In genomic region chr9:123268950-123269302, GRCh38 we compare ENCODE assay signal across 8 cellular contexts. TPM values are rescaled to one million over a fixed set of nuclear protein-coding genes. Genes with fewer than 3 reads are reported as not detected.
A peak's percentile ranks its signal among the peaks of the same experiment; 100 is the strongest.
DNase-seq lines count a peak whose midpoint lies in the region; ATAC-seq and TF ChIP-seq lines count a peak whose summit lies in the region.

No MANE protein-coding gene starts in this region.

- ATAC-seq in GM23338: no peak

- H3K4me2 ChIP-seq in GM23338 (peak overlapping the region; percentile 96), hepatocyte (peak overlapping the region; percentile 87)

- TF ChIP-seq CTCF in GM23338 (conservative IDR thresholded peaks at IDR 0.05; ENCODE audit: low read depth in 2 of 2): no peak
- no peak for TF ChIP-seq CTCF in WERI-Rb-1 (IDR thresholded peaks at IDR 0.05; ENCODE audit: low read depth, low read length)
- TF ChIP-seq CTCF in hepatocyte (IDR thresholded peaks at IDR 0.05; ENCODE audit: poor library complexity): no peak

- H2AFZ ChIP-seq in GM23338: peak overlapping the region; percentile 100
- H2AFZ ChIP-seq in hepatocyte: peak overlapping the region; percentile 93

- no peaks in the 10 kb centered on the region for H3K9me2 ChIP-seq in GM23338 (ENCODE audit: insufficient read depth)
- no peaks in the 10 kb centered on the region for H3K9me2 ChIP-seq in hepatocyte (replicated peaks; ENCODE audit: insufficient read depth)

- DNase-seq in GM23338 (ENCODE audit: low spot score): no peak
- no peak for DNase-seq in WERI-Rb-1
- DNase-seq in hepatocyte (ENCODE audit: low spot score): no peak
- DNase-seq in NCI-H2107 (lab: John Stamatoyannopoulos, UW): no peak
- DNase-seq in NCI-H748 treated with DMSO at 0.1 percent for 48 hours (lab: John Stamatoyannopoulos, UW): no peak
- DNase-seq in HEK293T (ENCODE audit: extremely low spot score): no peak
- DNase-seq in cerebellar cortex (ENCODE audit: low spot score): no peak

- no peaks in the 10 kb centered on the region for H3K36me3 ChIP-seq in GM23338 (ENCODE audit: insufficient read depth)
- H3K36me3 ChIP-seq in WERI-Rb-1: no peaks in the 10 kb centered on the region
- H3K36me3 ChIP-seq in hepatocyte (replicated peaks; ENCODE audit: insufficient read depth, low read depth): no peaks in the 10 kb centered on the region
- H3K36me3 ChIP-seq in skeletal muscle tissue (ENCODE audit: control insufficient read depth in 3 of 3, insufficient read depth in 3 of 3, low read length in 3 of 3): no peaks in the 10 kb centered on the region

- POLR2A ChIA-PET in HEK293T (lab: Yijun Ruan, JAX): no interaction called here

- CTCF ChIA-PET in HEK293T (lab: Yijun Ruan, JAX): no interaction called here

- H3K27me3 ChIP-seq in GM23338 (ENCODE audit: insufficient read depth): no peaks in the 10 kb centered on the region
- H3K27me3 ChIP-seq in WERI-Rb-1 (ENCODE audit: insufficient read depth, low read depth, severe bottlenecking): no peaks in the 10 kb centered on the region
- peaks cover 8% of the 10 kb centered on the region for H3K27me3 ChIP-seq in hepatocyte
- no peaks in the 10 kb centered on the region for H3K27me3 ChIP-seq in skeletal muscle tissue (ENCODE audit: control insufficient read depth in 3 of 3, insufficient read depth in 3 of 3, low read length in 3 of 3)

- H3K27me3 Mint-ChIP-seq in GM23338 (ENCODE audit: insufficient read depth, low read depth, poor library complexity): peaks cover 14% of the 10 kb centered on the region

- peaks cover 12% of the 10 kb centered on the region; the same call in 1 of the 2 replicates for H3F3A ChIP-seq in GM23338 (replicated peaks; ENCODE audit: low read depth)

- WGBS in hepatocyte (ENCODE audit: low lambda C conversion rate, missing lambda C conversion rate): 3% methylated on average over 16 of the region's 20 CpGs

- H3K9me3 ChIP-seq in WERI-Rb-1 (ENCODE audit: severe bottlenecking) (no peaks in the 10 kb centered on the region), hepatocyte (ENCODE audit: low read depth) (no peaks in the 10 kb centered on the region), skeletal muscle tissue (ENCODE audit: control insufficient read depth in 3 of 3, low read length in 3 of 3) (no peaks in the 10 kb centered on the region)

- peaks cover 25% of the 10 kb centered on the region for H4K20me1 ChIP-seq in GM23338 (replicated peaks; ENCODE audit: insufficient read depth)
- peaks cover 6% of the 10 kb centered on the region for H4K20me1 ChIP-seq in hepatocyte (ENCODE audit: insufficient read depth, poor library complexity, severe bottlenecking)

- H3K9me3 Mint-ChIP-seq in GM23338: no peaks in the 10 kb centered on the region; the same call in 2 of the 3 replicates

- H3K27ac Mint-ChIP-seq in GM23338: no peak overlapping the region

- H3K4me3 ChIP-seq in GM23338 (peak overlapping the region; percentile 88), WERI-Rb-1 (ENCODE audit: low read depth, low read length) (peak overlapping the region; percentile 74), hepatocyte (peak overlapping the region; percentile 66), skeletal muscle tissue (ENCODE audit: low read length in 3 of 3) (peak overlapping the region; percentile 74 to 83 (median 82))

- H3K4me1 ChIP-seq in GM23338 (ENCODE audit: insufficient read depth): peaks cover 36% of the 10 kb centered on the region
- H3K4me1 ChIP-seq in hepatocyte (ENCODE audit: insufficient read depth): peaks cover 9% of the 10 kb centered on the region
- peaks cover 5 to 16% (median 12%) of the 10 kb centered on the region in 3 donors for H3K4me1 ChIP-seq in skeletal muscle tissue (ENCODE audit: control insufficient read depth in 3 of 3, insufficient read depth in 3 of 3, low read length in 3 of 3)

- no peaks in the 10 kb centered on the region for H3K36me3 Mint-ChIP-seq in GM23338 (ENCODE audit: low read depth)

- H3K9ac ChIP-seq in skeletal muscle tissue (ENCODE audit: low read depth in 1 of 3, low read length in 3 of 3): peak overlapping the region; percentile 65 to 82 (median 75)

- peaks cover 37% of the 10 kb centered on the region for H3K4me1 Mint-ChIP-seq in GM23338

- H3K4me3 Mint-ChIP-seq in GM23338: peak overlapping the region; percentile 84

- H3K27ac ChIP-seq in GM23338 (ENCODE audit: low read depth) (peak overlapping the region; percentile 55; the same call in 1 of the 2 replicates), WERI-Rb-1 (peak overlapping the region; percentile 38), hepatocyte (peak overlapping the region; percentile 72), skeletal muscle tissue (ENCODE audit: low read depth, low read length) (peak overlapping the region; percentile 30)

- H3K79me2 ChIP-seq in GM23338 (replicated peaks; ENCODE audit: insufficient read depth): peaks cover 41% of the 10 kb centered on the region
- peaks cover 41% of the 10 kb centered on the region for H3K79me2 ChIP-seq in hepatocyte

TF ChIP-seq in GM23338, 12 proteins besides CTCF, POLR2A, EP300 and RAD21 (continues in another document):
- TF ChIP-seq ZNF114 (CRISPR knock-in tag; IDR thresholded peaks at IDR 0.05) (no peak), REST (IDR thresholded peaks at IDR 0.05; ENCODE audit: unreplicated experiment) (no peak)

TF ChIP-seq in HEK293T, 16 proteins besides CTCF, POLR2A, EP300 and RAD21:
- no peak for TF ChIP-seq HDGF (IDR thresholded peaks at IDR 0.05; ENCODE audit: borderline replicate concordance)
- no peak for TF ChIP-seq ARNT (IDR thresholded peaks at IDR 0.05)
- TF ChIP-seq SP1 (IDR thresholded peaks at IDR 0.05): no peak
- TF ChIP-seq FOXM1 (IDR thresholded peaks at IDR 0.05; ENCODE audit: borderline replicate concordance): no peak
- TF ChIP-seq ZNF384 (IDR thresholded peaks at IDR 0.05): no peak
- TF ChIP-seq LEF1 (IDR thresholded peaks at IDR 0.05; ENCODE audit: borderline replicate concordance): no peak
- TF ChIP-seq ELF4 (IDR thresholded peaks at IDR 0.05): no peak
- TF ChIP-seq PKNOX1 (IDR thresholded peaks at IDR 0.05): no peak
- no peak for TF ChIP-seq FOXA1 (IDR thresholded peaks at IDR 0.05)
- no peak for TF ChIP-seq NFRKB (IDR thresholded peaks at IDR 0.05)
- TF ChIP-seq TARDBP (IDR thresholded peaks at IDR 0.05): no peak

RNA-seq across cellular contexts. Expression of gene STRBP, which starts 0.5 kb away (rescaled TPM):
- 113 and 116 TPM in 2 replicates for total RNA-seq in GM23338 (2014; rRNA removed; shearing (Covaris generic))
- polyA plus RNA-seq in GM23338 (2016; fragmentation: Nextera tagmentation; extraction: Ambion mirVana) (80.5 and 89.0 TPM in 2 replicates), hepatocyte (27.7 and 28.1 TPM in 2 replicates)
- total RNA-seq in hepatocyte (25.8 and 26.8 TPM in 2 replicates), skeletal muscle tissue (4.2 TPM)
